ENCODE assay signal across 27 cellular contexts in genomic region chr15:68034719-68035293, GRCh38.
"Had no signal": no experiment of that assay in that cellular context is flagged by ENCODE, and none has a peak within 500 bp of the region (broad histone marks: within the 10 kb centered on the region; RNA-seq: fewer than 3 reads in every experiment).

No MANE protein-coding gene starts in this region.

- H3K9ac ChIP-seq: parathyroid adenoma had no signal

- H3K27me3 ChIP-seq: right atrium auricular region, testis, tibial artery had no signal

- H3K27me3 Mint-ChIP-seq: type B pancreatic cell had no signal

- H3K4me1 ChIP-seq: parathyroid adenoma, prostate gland, right atrium auricular region, testis, tibial artery had no signal

- H3K9me3 Mint-ChIP-seq: natural killer cell treated with Interleukin-12 subunit alpha and Interleukin-12 subunit beta and Interleukin-15 and Interleukin-18, amount 100 ng/mL, for 72 hours had no signal

- H3K4me2 ChIP-seq: smooth muscle cell had no signal

- H3K36me3 Mint-ChIP-seq: memory B cell; natural killer cell treated with Interleukin-12 subunit alpha and Interleukin-12 subunit beta and Interleukin-15 and Interleukin-18, amount 100 ng/mL, for 72 hours; type B pancreatic cell had no signal

- H3K9me3 ChIP-seq: mucosa of descending colon, prostate gland, right atrium auricular region, testis, tibial artery had no signal

- H3K27ac Mint-ChIP-seq: memory B cell; naive B cell; natural killer cell treated with Interleukin-12 subunit alpha and Interleukin-12 subunit beta and Interleukin-15 and Interleukin-18, amount 100 ng/mL, for 72 hours; type B pancreatic cell had no signal

- DNase-seq: effector CD4-positive, alpha-beta T cell; head of caudate nucleus; mucosa of descending colon; naive B cell; stimulated activated CD4-positive, alpha-beta T cell treated with anti-CD3 and anti-CD28 coated beads, Interleukin-12 subunit alpha, Interleukin-12 subunit beta, amount 100 ng/mL, for 4 hours; stimulated activated CD4-positive, alpha-beta T cell treated with anti-CD3 and anti-CD28 coated beads, Interleukin-1b, Interleukin-23, amount 100 ng/mL, for 48 hours; stimulated activated CD4-positive, alpha-beta T cell treated with anti-CD3 and anti-CD28 coated beads, Interleukin-4, amount 100 ng/mL, for 1 hour; stimulated activated CD8-positive, alpha-beta memory T cell treated with anti-CD3 and anti-CD28 coated beads, Interleukin-4, amount 100 ng/mL, for 48 hours; stimulated activated naive CD8-positive, alpha-beta T cell treated with anti-CD3 and anti-CD28 coated beads, Interleukin-15, Interleukin-2, amounts not matched to agents 100 U/mL and 50 U/mL, for 24 hours; substantia nigra; testis; tibial artery had no signal

- FAIRE-seq: frontal cortex, keratinocyte had no signal

- H3K36me3 ChIP-seq: prostate gland, right atrium auricular region, tibial artery had no signal

- H3K27ac ChIP-seq: coronary artery, dorsolateral prefrontal cortex, parathyroid adenoma, prostate gland, right atrium auricular region, testis, tibial artery had no signal

- H3K79me2 ChIP-seq: parathyroid adenoma had no signal

- H3K4me1 Mint-ChIP-seq: memory B cell, neural crest cell had no signal

- H2AFZ ChIP-seq: parathyroid adenoma had no signal

- H3K4me3 ChIP-seq: coronary artery, dorsolateral prefrontal cortex, lung, mucosa of descending colon, prostate gland, right atrium auricular region, smooth muscle cell, testis, tibial artery had no signal

- ATAC-seq: left lobe of liver; mucosa of descending colon; natural killer cell treated with Interleukin-12 subunit alpha and Interleukin-12 subunit beta and Interleukin-15 and Interleukin-18, amount 100 ng/mL, for 72 hours; sciatic nerve; stimulated activated naive CD8-positive, alpha-beta T cell treated with anti-CD3 and anti-CD28 coated beads, Interleukin-15, Interleukin-2, amounts not matched to agents 100 U/mL and 50 U/mL, for 24 hours had no signal

- H3K4me3 Mint-ChIP-seq: memory B cell; naive B cell; natural killer cell treated with Interleukin-12 subunit alpha and Interleukin-12 subunit beta and Interleukin-15 and Interleukin-18, amount 100 ng/mL, for 72 hours; neural crest cell; type B pancreatic cell had no signal
